ENCODE assay signal across 21 cellular contexts in genomic region chr14:65432361-65432948, GRCh38. TPM values are rescaled to one million over a fixed set of nuclear protein-coding genes. Genes with fewer than 3 reads are reported as not detected.
DNase-seq lines count a peak whose midpoint lies in the region; ATAC-seq, FAIRE-seq and TF ChIP-seq lines count a peak whose summit lies in the region.
"Had no signal": no experiment of that assay in that cellular context is flagged by ENCODE, and none has a peak within 500 bp of the region (broad histone marks: within the 10 kb centered on the region; RNA-seq: fewer than 3 reads in every experiment).

No MANE protein-coding gene starts in this region.

- ATAC-seq in SK-N-SH treated with all-trans-retinoic acid at 6 μM for 48 hours, result no peak; the same call in 2 of the 3 replicates

- no peak overlapping the region for H4K12ac ChIP-seq in trophoblast cell (ENCODE audit: low read depth, low read length)

- peak overlapping the region; percentile 53 for H2BK5ac ChIP-seq in trophoblast cell (ENCODE audit: low read depth, low read length, poor library complexity)

- H3K79me2 ChIP-seq in SK-N-SH (ENCODE audit: insufficient read depth) (peaks cover 95% of the 10 kb centered on the region), trophoblast cell (ENCODE audit: control insufficient read depth, insufficient read depth, low read length, poor library complexity) (peaks cover 10% of the 10 kb centered on the region)

- peaks cover 32% of the 10 kb centered on the region for H3K79me1 ChIP-seq in trophoblast cell (ENCODE audit: low read length)

- H4K20me1 ChIP-seq in SK-N-SH (ENCODE audit: insufficient read depth), result no peaks in the 10 kb centered on the region

- H3K4ac ChIP-seq in trophoblast cell (ENCODE audit: low read depth, low read length), result peak overlapping the region; percentile 19

- H2AK5ac ChIP-seq in trophoblast cell (ENCODE audit: low read length), result no peak overlapping the region

- H3K9me3 ChIP-seq in SK-N-SH, result no peaks in the 10 kb centered on the region
- peaks cover 15% of the 10 kb centered on the region for H3K9me3 ChIP-seq in KOPT-K1 (ENCODE audit: insufficient read depth, low read length, poor library complexity, severe bottlenecking)
- no peaks in the 10 kb centered on the region for H3K9me3 ChIP-seq in trophoblast cell (ENCODE audit: insufficient read depth, low read depth, low read length)
- H3K9me3 ChIP-seq: adrenal gland, HAP-1, transverse colon had no signal

- TF ChIP-seq RAD21 in SK-N-SH (IDR thresholded peaks at IDR 0.05; ENCODE audit: low read length), result no peak

- H3K23ac ChIP-seq in trophoblast cell (ENCODE audit: low read length), result no peak overlapping the region

- no peak overlapping the region for H3K9ac ChIP-seq in SK-N-SH
- H3K9ac ChIP-seq in trophoblast cell (ENCODE audit: low read length), result no peak overlapping the region

- no peaks in the 10 kb centered on the region for H3K27me3 ChIP-seq in SK-N-SH (ENCODE audit: insufficient read depth)
- H3K27me3 ChIP-seq in bronchial epithelial cell (ENCODE audit: control insufficient read depth, insufficient read depth, low read length), result no peaks in the 10 kb centered on the region
- no peaks in the 10 kb centered on the region for H3K27me3 ChIP-seq in trophoblast cell (ENCODE audit: insufficient read depth, low read length)
- H3K27me3 ChIP-seq: adrenal gland, transverse colon had no signal

- TF ChIP-seq EP300 in SK-N-SH (IDR thresholded peaks at IDR 0.05; ENCODE audit: borderline replicate concordance in 1 of 2, low read depth in 1 of 2, low read length in 1 of 2), result no peak

- POLR2A ChIA-PET in SK-N-SH (lab: Yijun Ruan, JAX), result no interaction called here

- WGBS in SK-N-SH (ENCODE audit: low lambda C conversion rate), result 90% methylated on average over 6 of the region's 6 CpGs
- no CpG with 5 or more reads among the region's 6 CpGs for WGBS in trophoblast cell (ENCODE audit: extremely low coverage, insufficient coverage, insufficient read length)

- H3K4me1 ChIP-seq in SK-N-SH (ENCODE audit: control insufficient read depth in 1 of 2, insufficient read depth in 2 of 2, low read depth in 1 of 2, low read length in 1 of 2) (no peaks in the 10 kb centered on the region; a peak in 2 of 4 replicates), trophoblast cell (ENCODE audit: control insufficient read depth in 1 of 2, insufficient read depth in 2 of 2, low read length in 2 of 2) (peaks cover 9 to 19% of the 10 kb centered on the region in 2 experiments)

- H3F3A ChIP-seq in SK-N-SH (replicated peaks; ENCODE audit: insufficient read depth), result no peaks in the 10 kb centered on the region

- H3K4me3 ChIP-seq in SK-N-SH (ENCODE audit: low read depth in 2 of 2, low read length in 1 of 2), result peak overlapping the region in 1 of 2 experiments; percentile 11; a peak in 1 of 4 replicates
- no peak overlapping the region for H3K4me3 ChIP-seq in bronchial epithelial cell (ENCODE audit: low read depth, low read length)
- H3K4me3 ChIP-seq in trophoblast cell (ENCODE audit: low read depth, low read length), result no peak overlapping the region
- H3K4me3 ChIP-seq: adrenal gland, HAP-1, transverse colon had no signal

- no peak overlapping the region for H2BK12ac ChIP-seq in trophoblast cell (ENCODE audit: low read length)

- TF ChIP-seq CTCF in SK-N-SH (IDR thresholded peaks at IDR 0.05) (no peak), bronchial epithelial cell (IDR thresholded peaks at IDR 0.05; ENCODE audit: insufficient read depth, low read length, severe bottlenecking) (no peak)

- peak overlapping the region; percentile 76 for H2BK120ac ChIP-seq in trophoblast cell (ENCODE audit: insufficient read depth, low read length, poor library complexity)

- H3K4me2 ChIP-seq in SK-N-SH (peak overlapping the region; percentile 36; the same call in 1 of the 2 replicates), trophoblast cell (ENCODE audit: low read length) (peak overlapping the region; percentile 35)

- no peak for DNase-seq in SK-N-SH
- DNase-seq in bronchial epithelial cell (ENCODE audit: low read depth), result peak; percentile 50
- DNase-seq in trophoblast cell, result peak; percentile 62 to 78
- no peak for DNase-seq in DMS153 treated with DMSO at 0.1 percent for 48 hours (lab: John Stamatoyannopoulos, UW; ENCODE audit: unreplicated experiment)
- DNase-seq in iPS-NIHi11 (ENCODE audit: low spot score), result no peak
- DNase-seq in H4 (ENCODE audit: low spot score), result no peak
- DNase-seq: activated CD4-positive, alpha-beta T cell treated with anti-CD3 and anti-CD28 coated beads, Interleukin-2, amount 10 ng/mL, durations not matched to agents 7 days and 5 days; activated T-cell treated with anti-CD3 and anti-CD28 coated beads, Interleukin-2, amount 50 U/mL, for 1 hour; adrenal gland; cerebellar nuclear complex; endodermal cell; NCI-H146; NCI-H446; posterior cingulate gyrus; Right ventricle myocardium superior; small intestine; transverse colon had no signal

- peak overlapping the region; percentile 96 for H4K91ac ChIP-seq in trophoblast cell (ENCODE audit: low read depth, low read length)

- H3K18ac ChIP-seq in trophoblast cell (ENCODE audit: low read length), result no peak overlapping the region

- no peaks in the 10 kb centered on the region for H3K9me2 ChIP-seq in SK-N-SH

- no peak overlapping the region for H4K8ac ChIP-seq in trophoblast cell (ENCODE audit: low read depth, low read length)

- H3K27ac ChIP-seq in SK-N-SH (ENCODE audit: low read depth in 2 of 2, low read length in 1 of 2) (peak overlapping the region in 1 of 2 experiments; percentile 35; a peak in 1 of 4 replicates), KOPT-K1 (ENCODE audit: low read depth, low read length, poor library complexity, severe bottlenecking) (peak overlapping the region; percentile 33), trophoblast cell (ENCODE audit: low read depth, low read length) (peak overlapping the region; percentile 100)
- H3K27ac ChIP-seq: 22Rv1, adrenal gland, transverse colon had no signal

- no peak overlapping the region for H2AFZ ChIP-seq in SK-N-SH (ENCODE audit: low read depth)
- H2AFZ ChIP-seq in trophoblast cell (ENCODE audit: insufficient read depth, low read length, poor library complexity), result no peak overlapping the region

- peak overlapping the region; percentile 14 for H3K14ac ChIP-seq in trophoblast cell (ENCODE audit: low read length)

- CTCF ChIA-PET in SK-N-SH (lab: Yijun Ruan, JAX), result interaction anchor here (1.5 kb wide), 1 partner anchor 244 kb away, joined by 3 read pairs; no protein-coding TSS in a partner anchor

- no peak for FAIRE-seq in bronchial epithelial cell (lab: Jason Lieb, UNC)
- FAIRE-seq: small intestine had no signal

- peaks cover 0 to 22% of the 10 kb centered on the region in 2 experiments for H3K36me3 ChIP-seq in SK-N-SH (replicated peaks in 1 of 2; ENCODE audit: control insufficient read depth in 1 of 2, insufficient read depth in 2 of 2, low read length in 1 of 2)
- peaks cover 24% of the 10 kb centered on the region for H3K36me3 ChIP-seq in KOPT-K1 (ENCODE audit: insufficient read depth, low read length)
- no peaks in the 10 kb centered on the region for H3K36me3 ChIP-seq in bronchial epithelial cell (ENCODE audit: control insufficient read depth, insufficient read depth, low read length)
- H3K36me3 ChIP-seq in trophoblast cell (ENCODE audit: control insufficient read depth in 1 of 2, insufficient read depth in 2 of 2, low read length in 2 of 2), result peaks cover 0 to 5% of the 10 kb centered on the region in 2 experiments
- H3K36me3 ChIP-seq: adrenal gland, HAP-1, transverse colon had no signal

TF ChIP-seq in SK-N-SH, 30 proteins besides CTCF, POLR2A, EP300 and RAD21 (continues in another document):
- TF ChIP-seq NRF1 (IDR thresholded peaks at IDR 0.05; ENCODE audit: low read depth, low read length) (no peak), MXI1 (IDR thresholded peaks at IDR 0.05; ENCODE audit: low read depth, low read length) (no peak), RCOR1 (IDR thresholded peaks at IDR 0.05; ENCODE audit: low read length) (no peak), SMC3 (IDR thresholded peaks at IDR 0.05; ENCODE audit: low read depth, low read length) (no peak), POLR2AphosphoS5 (IDR thresholded peaks at IDR 0.05; ENCODE audit: low read depth, low read length) (no peak), MEF2A (IDR thresholded peaks at IDR 0.05; ENCODE audit: borderline replicate concordance, low read depth) (no peak)
- TF ChIP-seq, protein P1, sequence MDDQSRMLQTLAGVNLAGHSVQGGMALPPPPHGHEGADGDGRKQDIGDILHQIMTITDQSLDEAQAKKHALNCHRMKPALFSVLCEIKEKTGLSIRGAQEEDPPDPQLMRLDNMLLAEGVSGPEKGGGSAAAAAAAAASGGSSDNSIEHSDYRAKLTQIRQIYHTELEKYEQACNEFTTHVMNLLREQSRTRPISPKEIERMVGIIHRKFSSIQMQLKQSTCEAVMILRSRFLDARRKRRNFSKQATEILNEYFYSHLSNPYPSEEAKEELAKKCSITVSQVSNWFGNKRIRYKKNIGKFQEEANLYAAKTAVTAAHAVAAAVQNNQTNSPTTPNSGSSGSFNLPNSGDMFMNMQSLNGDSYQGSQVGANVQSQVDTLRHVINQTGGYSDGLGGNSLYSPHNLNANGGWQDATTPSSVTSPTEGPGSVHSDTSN (IDR thresholded peaks at IDR 0.05), result no peak

TF ChIP-seq in SK-N-SH treated with all-trans-retinoic acid at 6 μM for 48 hours, 23 proteins besides CTCF, POLR2A, EP300 and RAD21 (continues in another document):
- no peak for TF ChIP-seq SNAI2 (CRISPR knock-in tag; IDR thresholded peaks at IDR 0.05)
- no peak for TF ChIP-seq ARNTL (CRISPR knock-in tag; IDR thresholded peaks at IDR 0.05; ENCODE audit: borderline replicate concordance, low read depth)
- no peak for TF ChIP-seq ZNF8 (CRISPR knock-in tag; IDR thresholded peaks at IDR 0.05)
- TF ChIP-seq, protein P2, sequence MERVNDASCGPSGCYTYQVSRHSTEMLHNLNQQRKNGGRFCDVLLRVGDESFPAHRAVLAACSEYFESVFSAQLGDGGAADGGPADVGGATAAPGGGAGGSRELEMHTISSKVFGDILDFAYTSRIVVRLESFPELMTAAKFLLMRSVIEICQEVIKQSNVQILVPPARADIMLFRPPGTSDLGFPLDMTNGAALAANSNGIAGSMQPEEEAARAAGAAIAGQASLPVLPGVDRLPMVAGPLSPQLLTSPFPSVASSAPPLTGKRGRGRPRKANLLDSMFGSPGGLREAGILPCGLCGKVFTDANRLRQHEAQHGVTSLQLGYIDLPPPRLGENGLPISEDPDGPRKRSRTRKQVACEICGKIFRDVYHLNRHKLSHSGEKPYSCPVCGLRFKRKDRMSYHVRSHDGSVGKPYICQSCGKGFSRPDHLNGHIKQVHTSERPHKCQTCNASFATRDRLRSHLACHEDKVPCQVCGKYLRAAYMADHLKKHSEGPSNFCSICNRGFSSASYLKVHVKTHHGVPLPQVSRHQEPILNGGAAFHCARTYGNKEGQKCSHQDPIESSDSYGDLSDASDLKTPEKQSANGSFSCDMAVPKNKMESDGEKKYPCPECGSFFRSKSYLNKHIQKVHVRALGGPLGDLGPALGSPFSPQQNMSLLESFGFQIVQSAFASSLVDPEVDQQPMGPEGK (CRISPR knock-in tag; IDR thresholded peaks at IDR 0.05; ENCODE audit: borderline replicate concordance), result no peak
- TF ChIP-seq ZNF70 (CRISPR knock-in tag; IDR thresholded peaks at IDR 0.05), result no peak

RNA-seq across cellular contexts. Expression of gene FUT8, which starts 19.9 kb away (rescaled TPM):
- polyA plus RNA-seq in SK-N-SH (2012; rRNA removed), result 31.7 and 32.4 TPM in 2 replicates
- 49.6 and 49.7 TPM in 2 replicates for polyA plus RNA-seq in SK-N-SH (2012; cell fraction: cytosol; rRNA removed)
- polyA plus RNA-seq in SK-N-SH (2012; cell fraction: nucleus; rRNA removed), result 10.5 and 23.8 TPM in 2 replicates
- total RNA-seq in bronchial epithelial cell, result 16.3 and 27.5 TPM in 2 replicates
- 87.3 and 91.6 TPM in 2 replicates for polyA plus RNA-seq in trophoblast cell (2013)
- total RNA-seq in H4 (2014; rRNA removed; shearing (Covaris generic)), result 28.9 and 39.5 TPM in 2 replicates

Comparison
In these comparisons a context has a peak if more than half of its experiments do, and no peak if none do; other contexts are left out.
1. DNase-seq: peak in bronchial epithelial cell (single experiment) and trophoblast cell (2 of 2); none in SK-N-SH (single experiment), DMS153 treated with DMSO at 0.1 percent for 48 hours (single experiment), iPS-NIHi11 (single experiment) and H4 (single experiment).